Comparison of ENCODE assay signal across 10 cellular contexts in the genomic region with DNA sequence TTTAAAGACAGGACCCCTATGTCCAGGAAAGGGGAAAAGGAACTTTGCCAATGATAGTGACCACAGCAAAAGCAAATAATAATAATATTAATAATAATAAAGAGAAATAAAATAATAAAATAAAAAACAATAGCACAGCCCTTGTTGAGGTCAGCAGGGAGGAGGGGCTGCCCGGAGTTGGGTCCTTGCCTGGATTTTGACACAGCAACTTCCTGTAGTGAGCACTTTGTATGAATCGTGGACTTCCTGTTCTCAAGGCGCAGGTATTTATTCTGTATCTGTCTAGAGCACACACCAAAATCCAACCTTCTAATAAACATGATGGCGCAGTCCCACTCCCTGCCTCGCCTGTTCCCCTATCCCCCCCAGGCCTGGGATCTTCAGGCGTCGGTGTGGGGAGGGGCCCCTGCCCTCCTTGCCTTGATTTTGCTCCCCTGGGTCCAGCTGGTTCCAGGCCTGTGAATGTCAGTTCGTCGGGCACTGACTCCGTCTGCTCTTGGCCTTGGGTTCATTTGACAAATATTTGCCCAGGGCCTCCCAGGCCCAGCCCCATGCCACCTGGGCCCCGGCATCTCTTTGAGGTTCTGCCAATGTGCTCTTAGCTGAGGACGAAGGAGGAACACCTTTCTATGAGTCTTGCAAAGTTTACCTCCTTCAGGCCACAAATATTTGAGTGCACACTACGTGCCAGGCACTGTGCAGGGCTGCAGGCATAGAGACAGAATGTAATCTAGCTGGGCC. TPM values are rescaled to one million over a fixed set of nuclear protein-coding genes. Genes with fewer than 3 reads are reported as not detected.
DNase-seq lines count a peak whose midpoint lies in the region; ATAC-seq, FAIRE-seq and TF ChIP-seq lines count a peak whose summit lies in the region.
"Had no signal": no experiment of that assay in that cellular context is flagged by ENCODE, and none has a peak within 500 bp of the region (broad histone marks: within the 10 kb centered on the region; RNA-seq: fewer than 3 reads in every experiment).

No MANE protein-coding gene starts in this region.

- peak; percentile 32 for FAIRE-seq in kidney (lab: Jason Lieb, UNC)

- no peak for TF ChIP-seq CTCF in kidney (IDR thresholded peaks at IDR 0.05; ENCODE audit: borderline replicate concordance, extremely low read depth, insufficient read depth)

- no peak overlapping the region for H3K9ac ChIP-seq in kidney (ENCODE audit: low read length in 2 of 2)

- ATAC-seq in HG03442 (IDR thresholded peaks at IDR 0.05; ENCODE audit: unreplicated experiment), result no peak
- no peak for ATAC-seq in HG02610 (IDR thresholded peaks at IDR 0.05; ENCODE audit: unreplicated experiment)

- H3K4me1 Mint-ChIP-seq in activated CD4-positive, alpha-beta T cell treated with anti-CD3 and anti-CD28 coated beads, Interleukin-2, amount 10 ng/mL, durations not matched to agents 7 days and 5 days, result peaks cover 53% of the 10 kb centered on the region
- H3K4me1 Mint-ChIP-seq in activated naive CD8-positive, alpha-beta T cell (ENCODE audit: low read depth), result peaks cover 57% of the 10 kb centered on the region

- H3K4me1 ChIP-seq in kidney (ENCODE audit: control insufficient read depth in 1 of 2, insufficient read depth in 1 of 2, low read depth in 1 of 2, low read length in 2 of 2), result peaks cover 18 to 31% of the 10 kb centered on the region in 2 donors

- no peaks in the 10 kb centered on the region for H3K27me3 Mint-ChIP-seq in activated CD4-positive, alpha-beta T cell treated with anti-CD3 and anti-CD28 coated beads, Interleukin-2, amount 10 ng/mL, durations not matched to agents 7 days and 5 days
- H3K27me3 Mint-ChIP-seq in activated naive CD8-positive, alpha-beta T cell, result no peaks in the 10 kb centered on the region

- no peak for DNase-seq in activated CD4-positive, alpha-beta T cell treated with anti-CD3 and anti-CD28 coated beads, Interleukin-2, amount 10 ng/mL, durations not matched to agents 7 days and 5 days
- no peak for DNase-seq in activated CD4-positive, alpha-beta T cell treated with anti-CD3 and anti-CD28 coated beads for 4 hours
- DNase-seq in kidney (peak; percentile 60), substantia nigra (lab: John Stamatoyannopoulos, UW) (no peak), DMS 273 (lab: John Stamatoyannopoulos, UW; ENCODE audit: unreplicated experiment) (no peak)
- DNase-seq: amniotic stem cell, NCI-H1092 treated with DMSO at 0.1 percent for 48 hours had no signal

- peak overlapping the region; percentile 76 for H3K27ac Mint-ChIP-seq in activated CD4-positive, alpha-beta T cell treated with anti-CD3 and anti-CD28 coated beads, Interleukin-2, amount 10 ng/mL, durations not matched to agents 7 days and 5 days
- peak overlapping the region; percentile 84 for H3K27ac Mint-ChIP-seq in activated naive CD8-positive, alpha-beta T cell

- H3K4me3 Mint-ChIP-seq in activated CD4-positive, alpha-beta T cell treated with anti-CD3 and anti-CD28 coated beads, Interleukin-2, amount 10 ng/mL, durations not matched to agents 7 days and 5 days, result no peak overlapping the region
- peak overlapping the region; percentile 30 for H3K4me3 Mint-ChIP-seq in activated naive CD8-positive, alpha-beta T cell

- peaks cover 33% of the 10 kb centered on the region for H3K36me3 Mint-ChIP-seq in activated CD4-positive, alpha-beta T cell treated with anti-CD3 and anti-CD28 coated beads, Interleukin-2, amount 10 ng/mL, durations not matched to agents 7 days and 5 days (ENCODE audit: low read depth)
- no peaks in the 10 kb centered on the region for H3K36me3 Mint-ChIP-seq in activated naive CD8-positive, alpha-beta T cell

- no peak overlapping the region for H3K4me3 ChIP-seq in kidney (ENCODE audit: low read length in 2 of 2)

- H3K9me3 ChIP-seq in kidney (ENCODE audit: control insufficient read depth in 1 of 2, low read length in 2 of 2), result no peaks in the 10 kb centered on the region

- peaks cover 20 to 38% of the 10 kb centered on the region in 2 donors for H3K36me3 ChIP-seq in kidney (ENCODE audit: control insufficient read depth in 1 of 2, insufficient read depth in 2 of 2, low read length in 2 of 2)

- intact Hi-C loops in kidney (cut with DNase I), result no loop called here

- CTCF ChIA-PET in activated CD4-positive, alpha-beta T cell treated with anti-CD3 and anti-CD28 coated beads, Interleukin-2, amount 10 ng/mL, durations not matched to agents 7 days and 5 days (lab: Charles Lee), result interaction anchor here (0.8 to 4.8 kb wide), 5 partner anchors 8 to 16 kb away, joined by 3 to 28 read pairs (median 3); no protein-coding TSS in a partner anchor

- POLR2A ChIA-PET in activated CD4-positive, alpha-beta T cell treated with anti-CD3 and anti-CD28 coated beads, Interleukin-2, amount 10 ng/mL, durations not matched to agents 7 days and 5 days (lab: Charles Lee), result interaction anchor here (0.5 to 0.7 kb wide), 2 partner anchors 45 to 405 kb away, joined by 3 read pairs; no protein-coding TSS in a partner anchor

- H3K9me3 Mint-ChIP-seq in activated CD4-positive, alpha-beta T cell treated with anti-CD3 and anti-CD28 coated beads, Interleukin-2, amount 10 ng/mL, durations not matched to agents 7 days and 5 days, result no peaks in the 10 kb centered on the region
- no peaks in the 10 kb centered on the region for H3K9me3 Mint-ChIP-seq in activated naive CD8-positive, alpha-beta T cell (ENCODE audit: low read depth)

- H3K27ac ChIP-seq in kidney (ENCODE audit: low read depth in 2 of 2, low read length in 2 of 2) (peak overlapping the region; percentile 60 to 63), substantia nigra (ENCODE audit: low read depth, low read length, poor library complexity, severe bottlenecking) (peak overlapping the region; percentile 26)

RNA-seq across cellular contexts. Expression of a gene that starts 13.9 kb away (rescaled TPM):
- 10 to 100 TPM; 40.2 to 42.7 TPM for total RNA-seq in activated CD4-positive, alpha-beta T cell treated with anti-CD3 and anti-CD28 coated beads, Interleukin-2, amount 10 ng/mL, durations not matched to agents 7 days and 5 days
- total RNA-seq in kidney, result 198 TPM
- 160 TPM for polyA plus RNA-seq in kidney (ENCODE audit: insufficient read depth, low read depth, low replicate concordance)

RNA-seq across cellular contexts. Expression of a gene that starts 56.0 kb away (rescaled TPM):
- 1 to 10 TPM; 4.4 to 5.0 TPM for total RNA-seq in activated CD4-positive, alpha-beta T cell treated with anti-CD3 and anti-CD28 coated beads, Interleukin-2, amount 10 ng/mL, durations not matched to agents 7 days and 5 days
- 16.3 TPM for total RNA-seq in kidney
- 28.8 TPM for polyA plus RNA-seq in kidney (ENCODE audit: insufficient read depth, low read depth, low replicate concordance)

RNA-seq across cellular contexts. Expression of a gene that starts 56.3 kb away (rescaled TPM):
- total RNA-seq in activated CD4-positive, alpha-beta T cell treated with anti-CD3 and anti-CD28 coated beads, Interleukin-2, amount 10 ng/mL, durations not matched to agents 7 days and 5 days, result 10 to 100 TPM; 20.7 to 23.6 TPM
- total RNA-seq in kidney, result 17.3 TPM
- polyA plus RNA-seq in kidney (ENCODE audit: insufficient read depth, low read depth, low replicate concordance), result 72.1 TPM
